In the genomic region with DNA sequence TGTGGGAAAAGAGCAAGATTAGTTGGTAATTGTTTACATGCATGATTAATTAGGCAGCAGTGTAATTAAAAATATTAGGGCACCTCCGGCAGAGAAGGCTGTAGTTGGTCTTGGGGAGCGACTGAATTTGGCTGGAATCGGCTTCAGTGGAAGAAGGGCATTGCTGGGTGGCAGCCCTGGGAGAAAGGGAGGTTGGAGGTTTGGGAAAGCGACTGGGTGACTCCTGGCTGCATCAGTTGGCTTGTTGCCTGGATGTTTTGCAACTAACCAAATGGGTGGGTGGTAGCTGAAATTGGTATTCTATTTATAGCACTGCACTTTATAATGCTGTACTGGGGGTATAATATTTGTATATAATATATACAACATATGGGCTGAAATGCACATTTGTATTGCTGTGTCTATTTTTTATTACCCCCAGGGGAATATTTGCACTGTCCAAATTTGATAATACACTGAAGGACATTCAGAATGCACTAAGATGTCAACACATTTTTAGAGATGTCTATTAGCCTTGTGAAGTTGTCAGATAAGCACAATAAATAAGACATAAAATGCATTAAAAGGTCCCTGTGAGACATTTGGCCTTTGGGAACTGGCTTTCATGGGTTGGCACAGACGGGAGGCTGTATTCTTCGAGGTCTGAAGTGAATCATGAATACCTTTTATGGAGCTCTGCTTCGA, we compare ENCODE assay signal across 1 cellular context.
TF ChIP-seq lines count a peak whose summit lies in the region.

No MANE protein-coding gene starts in this region.

TF ChIP-seq in WTC11, 78 proteins besides CTCF, POLR2A, EP300 and RAD21 (continued from another document):
- TF ChIP-seq, protein P1, sequence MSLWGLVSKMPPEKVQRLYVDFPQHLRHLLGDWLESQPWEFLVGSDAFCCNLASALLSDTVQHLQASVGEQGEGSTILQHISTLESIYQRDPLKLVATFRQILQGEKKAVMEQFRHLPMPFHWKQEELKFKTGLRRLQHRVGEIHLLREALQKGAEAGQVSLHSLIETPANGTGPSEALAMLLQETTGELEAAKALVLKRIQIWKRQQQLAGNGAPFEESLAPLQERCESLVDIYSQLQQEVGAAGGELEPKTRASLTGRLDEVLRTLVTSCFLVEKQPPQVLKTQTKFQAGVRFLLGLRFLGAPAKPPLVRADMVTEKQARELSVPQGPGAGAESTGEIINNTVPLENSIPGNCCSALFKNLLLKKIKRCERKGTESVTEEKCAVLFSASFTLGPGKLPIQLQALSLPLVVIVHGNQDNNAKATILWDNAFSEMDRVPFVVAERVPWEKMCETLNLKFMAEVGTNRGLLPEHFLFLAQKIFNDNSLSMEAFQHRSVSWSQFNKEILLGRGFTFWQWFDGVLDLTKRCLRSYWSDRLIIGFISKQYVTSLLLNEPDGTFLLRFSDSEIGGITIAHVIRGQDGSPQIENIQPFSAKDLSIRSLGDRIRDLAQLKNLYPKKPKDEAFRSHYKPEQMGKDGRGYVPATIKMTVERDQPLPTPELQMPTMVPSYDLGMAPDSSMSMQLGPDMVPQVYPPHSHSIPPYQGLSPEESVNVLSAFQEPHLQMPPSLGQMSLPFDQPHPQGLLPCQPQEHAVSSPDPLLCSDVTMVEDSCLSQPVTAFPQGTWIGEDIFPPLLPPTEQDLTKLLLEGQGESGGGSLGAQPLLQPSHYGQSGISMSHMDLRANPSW (CRISPR knock-in tag; conservative IDR thresholded peaks at IDR 0.05; ENCODE audit: low read depth): no peak
- TF ChIP-seq, protein P2, sequence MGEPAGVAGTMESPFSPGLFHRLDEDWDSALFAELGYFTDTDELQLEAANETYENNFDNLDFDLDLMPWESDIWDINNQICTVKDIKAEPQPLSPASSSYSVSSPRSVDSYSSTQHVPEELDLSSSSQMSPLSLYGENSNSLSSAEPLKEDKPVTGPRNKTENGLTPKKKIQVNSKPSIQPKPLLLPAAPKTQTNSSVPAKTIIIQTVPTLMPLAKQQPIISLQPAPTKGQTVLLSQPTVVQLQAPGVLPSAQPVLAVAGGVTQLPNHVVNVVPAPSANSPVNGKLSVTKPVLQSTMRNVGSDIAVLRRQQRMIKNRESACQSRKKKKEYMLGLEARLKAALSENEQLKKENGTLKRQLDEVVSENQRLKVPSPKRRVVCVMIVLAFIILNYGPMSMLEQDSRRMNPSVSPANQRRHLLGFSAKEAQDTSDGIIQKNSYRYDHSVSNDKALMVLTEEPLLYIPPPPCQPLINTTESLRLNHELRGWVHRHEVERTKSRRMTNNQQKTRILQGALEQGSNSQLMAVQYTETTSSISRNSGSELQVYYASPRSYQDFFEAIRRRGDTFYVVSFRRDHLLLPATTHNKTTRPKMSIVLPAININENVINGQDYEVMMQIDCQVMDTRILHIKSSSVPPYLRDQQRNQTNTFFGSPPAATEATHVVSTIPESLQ (CRISPR knock-in tag; IDR thresholded peaks at IDR 0.05): no peak
- TF ChIP-seq, protein P3, sequence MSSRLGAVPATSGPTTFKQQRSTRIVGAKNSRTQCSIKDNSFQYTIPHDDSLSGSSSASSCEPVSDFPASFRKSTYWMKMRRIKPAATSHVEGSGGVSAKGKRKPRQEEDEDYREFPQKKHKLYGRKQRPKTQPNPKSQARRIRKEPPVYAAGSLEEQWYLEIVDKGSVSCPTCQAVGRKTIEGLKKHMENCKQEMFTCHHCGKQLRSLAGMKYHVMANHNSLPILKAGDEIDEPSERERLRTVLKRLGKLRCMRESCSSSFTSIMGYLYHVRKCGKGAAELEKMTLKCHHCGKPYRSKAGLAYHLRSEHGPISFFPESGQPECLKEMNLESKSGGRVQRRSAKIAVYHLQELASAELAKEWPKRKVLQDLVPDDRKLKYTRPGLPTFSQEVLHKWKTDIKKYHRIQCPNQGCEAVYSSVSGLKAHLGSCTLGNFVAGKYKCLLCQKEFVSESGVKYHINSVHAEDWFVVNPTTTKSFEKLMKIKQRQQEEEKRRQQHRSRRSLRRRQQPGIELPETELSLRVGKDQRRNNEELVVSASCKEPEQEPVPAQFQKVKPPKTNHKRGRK (CRISPR knock-in tag; IDR thresholded peaks at IDR 0.05; ENCODE audit: borderline replicate concordance): no peak
- no peak for TF ChIP-seq NFYB (CRISPR knock-in tag; conservative IDR thresholded peaks at IDR 0.05; ENCODE audit: low read depth)
- no peak for TF ChIP-seq ZNF416 (CRISPR knock-in tag; IDR thresholded peaks at IDR 0.05)
